8 cellular contexts compared by ENCODE assay signal in genomic region chr6:151389640-151390275, GRCh38. TPM values are rescaled to one million over a fixed set of nuclear protein-coding genes. Genes with fewer than 3 reads are reported as not detected.
DNase-seq lines count a peak whose midpoint lies in the region; ATAC-seq lines count a peak whose summit lies in the region.

No MANE protein-coding gene starts in this region.

- peaks cover 39% of the 10 kb centered on the region for H3K4me1 Mint-ChIP-seq in stimulated activated effector memory CD8-positive, alpha-beta T cell treated with anti-CD3 and anti-CD28 coated beads, Interleukin-12 subunit alpha, Interleukin-12 subunit beta, amount 100 ng/mL, for 72 hours

- peak overlapping the region; percentile 93 for H3K27ac ChIP-seq in KOPT-K1 (ENCODE audit: low read depth, low read length, poor library complexity, severe bottlenecking)
- peak overlapping the region; percentile 98 for H3K27ac ChIP-seq in cingulate gyrus (ENCODE audit: low read depth, low read length)

- H3K36me3 Mint-ChIP-seq in stimulated activated effector memory CD8-positive, alpha-beta T cell treated with anti-CD3 and anti-CD28 coated beads, Interleukin-12 subunit alpha, Interleukin-12 subunit beta, amount 100 ng/mL, for 72 hours = peaks cover 44% of the 10 kb centered on the region

- no peaks in the 10 kb centered on the region for H3K9me3 ChIP-seq in KOPT-K1 (ENCODE audit: insufficient read depth, low read length, poor library complexity, severe bottlenecking)

- peak; percentile 58 for DNase-seq in activated CD4-positive, alpha-beta T cell treated with anti-CD3 and anti-CD28 coated beads for 48 hours
- DNase-seq in activated CD4-positive, alpha-beta T cell treated with anti-CD3 and anti-CD28 coated beads, Interleukin-2, amount 50 U/mL, for 1 hour = no peak
- DNase-seq in H4 (ENCODE audit: low spot score) = peak; percentile 34
- peak; percentile 70 for DNase-seq in SK-N-DZ (ENCODE audit: low spot score)
- DNase-seq in kidney tubule cell (ENCODE audit: low spot score) = peak; percentile 73
- peak in 1 of 2 donors; percentile 89 for DNase-seq in stimulated activated effector memory CD8-positive, alpha-beta T cell treated with anti-CD3 and anti-CD28 coated beads, Interleukin-12 subunit alpha, Interleukin-12 subunit beta, amount 100 ng/mL, for 72 hours (ENCODE audit: low spot score in 2 of 2)

- peaks cover 27% of the 10 kb centered on the region for H3K36me3 ChIP-seq in KOPT-K1 (ENCODE audit: insufficient read depth, low read length)

- H3K9me3 Mint-ChIP-seq in stimulated activated effector memory CD8-positive, alpha-beta T cell treated with anti-CD3 and anti-CD28 coated beads, Interleukin-12 subunit alpha, Interleukin-12 subunit beta, amount 100 ng/mL, for 72 hours = no peaks in the 10 kb centered on the region

- ATAC-seq in stimulated activated effector memory CD8-positive, alpha-beta T cell treated with anti-CD3 and anti-CD28 coated beads, Interleukin-12 subunit alpha, Interleukin-12 subunit beta, amount 100 ng/mL, for 72 hours = peak; percentile 83

- H3K4me3 Mint-ChIP-seq in stimulated activated effector memory CD8-positive, alpha-beta T cell treated with anti-CD3 and anti-CD28 coated beads, Interleukin-12 subunit alpha, Interleukin-12 subunit beta, amount 100 ng/mL, for 72 hours = peak overlapping the region; percentile 93

- peak overlapping the region; percentile 96 for H3K27ac Mint-ChIP-seq in stimulated activated effector memory CD8-positive, alpha-beta T cell treated with anti-CD3 and anti-CD28 coated beads, Interleukin-12 subunit alpha, Interleukin-12 subunit beta, amount 100 ng/mL, for 72 hours

RNA-seq across cellular contexts. Expression of gene ZBTB2, which starts 1.6 kb away (rescaled TPM):
- total RNA-seq in H4 (2014; rRNA removed; shearing (Covaris generic)) = 12.4 and 17.2 TPM in 2 replicates
- 8.7 and 9.6 TPM in 2 replicates for polyA plus RNA-seq in SK-N-DZ (2014; cell fraction: cytosol; rRNA removed)
- 4.3 and 4.9 TPM in 2 replicates for polyA plus RNA-seq in SK-N-DZ (2014; cell fraction: nucleus; rRNA removed)
